In genomic region chr1:214552174-214552608, GRCh38 we compare ENCODE assay signal across 9 cellular contexts. TPM values are rescaled to one million over a fixed set of nuclear protein-coding genes. Genes with fewer than 3 reads are reported as not detected.
DNase-seq lines count a peak whose midpoint lies in the region; ATAC-seq and TF ChIP-seq lines count a peak whose summit lies in the region.
"Had no signal": no experiment of that assay in that cellular context is flagged by ENCODE, and none has a peak within 500 bp of the region (broad histone marks: within the 10 kb centered on the region; RNA-seq: fewer than 3 reads in every experiment).

No MANE protein-coding gene starts in this region.

- no peaks in the 10 kb centered on the region for H3K27me3 ChIP-seq in muscle layer of colon (ENCODE audit: control insufficient read depth in 1 of 2, insufficient read depth in 2 of 2, low read length in 2 of 2)

- no peak overlapping the region for H3K27ac Mint-ChIP-seq in activated T-cell treated with anti-CD3 and anti-CD28 coated beads, Interleukin-2, amount 50 U/mL, for 72 hours

- peak overlapping the region; percentile 90 for H3K9ac ChIP-seq in muscle layer of colon (ENCODE audit: low read length)

- POLR2A ChIA-PET in RWPE1 (lab: Yijun Ruan, JAX; ENCODE audit: low non-redundant PET) (interaction anchor here (0.9 kb wide), 1 partner anchor 130 kb away, joined by 4 read pairs; no protein-coding TSS in a partner anchor), GM10248 (lab: Yijun Ruan, JAX) (no interaction called here)

- H3K4me3 Mint-ChIP-seq in activated T-cell treated with anti-CD3 and anti-CD28 coated beads, Interleukin-2, amount 50 U/mL, for 72 hours, result peak overlapping the region; percentile 77 to 97

- no peak for ATAC-seq in activated T-cell treated with anti-CD3 and anti-CD28 coated beads, Interleukin-2, amount 50 U/mL, for 72 hours (replicated peaks in 1 of 2)

- H3K4me1 ChIP-seq in muscle layer of colon (ENCODE audit: insufficient read depth, low read length), result peaks cover 26% of the 10 kb centered on the region

- no peaks in the 10 kb centered on the region for H3K9me3 ChIP-seq in muscle layer of colon (ENCODE audit: low read length)
- H3K9me3 ChIP-seq: neutrophil had no signal

- no peak for TF ChIP-seq CTCF in RWPE1 (conservative IDR thresholded peaks at IDR 0.05; ENCODE audit: low read depth)
- no peak for TF ChIP-seq CTCF in epithelial cell of proximal tubule (conservative IDR thresholded peaks at IDR 0.05; ENCODE audit: low read depth, low read length)
- TF ChIP-seq CTCF in GM10248 (IDR thresholded peaks at IDR 0.05; ENCODE audit: control extremely low read depth, extremely low read depth, low read depth, missing control alignments), result no peak

- H3K9me3 Mint-ChIP-seq in activated T-cell treated with anti-CD3 and anti-CD28 coated beads, Interleukin-2, amount 50 U/mL, for 72 hours, result no peaks in the 10 kb centered on the region

- CTCF ChIA-PET in RWPE1 (lab: Yijun Ruan, JAX), result interaction anchor here (0.6 to 1.0 kb wide), 6 partner anchors 11 to 154 kb away, joined by 3 to 5 read pairs (median 4); no protein-coding TSS in a partner anchor
- CTCF ChIA-PET in GM10248 (lab: Yijun Ruan, JAX), result no interaction called here

- no peak for DNase-seq in activated T-cell treated with anti-CD3 and anti-CD28 coated beads, Interleukin-2, amount 50 U/mL, for 72 hours
- DNase-seq in activated T-cell treated with anti-CD3 and anti-CD28 coated beads, Interleukin-2, amount 50 U/mL, for 1 hour, result no peak
- peak; percentile 90 for DNase-seq in RWPE1 (ENCODE audit: low spot score)
- no peak for DNase-seq in epithelial cell of proximal tubule (ENCODE audit: low read depth)
- DNase-seq in stimulated activated CD4-positive, alpha-beta T cell treated with anti-CD3 and anti-CD28 coated beads, Interleukin-12 subunit alpha, Interleukin-12 subunit beta, amount 100 ng/mL, for 4 hours, result no peak
- no peak for DNase-seq in C1 segment of cervical spinal cord (lab: John Stamatoyannopoulos, UW)
- DNase-seq in GM10248 (ENCODE audit: extremely low spot score), result no peak

- no peaks in the 10 kb centered on the region for H3K36me3 ChIP-seq in muscle layer of colon (ENCODE audit: insufficient read depth, low read length)
- H3K36me3 ChIP-seq: neutrophil had no signal

- H3K4me1 Mint-ChIP-seq in activated T-cell treated with anti-CD3 and anti-CD28 coated beads, Interleukin-2, amount 50 U/mL, for 72 hours (ENCODE audit: low read depth), result peaks cover 7% of the 10 kb centered on the region

- peak overlapping the region; percentile 99 for H3K27ac ChIP-seq in RWPE1
- H3K27ac ChIP-seq in muscle layer of colon (ENCODE audit: low read depth, low read length), result peak overlapping the region; percentile 92
- H3K27ac ChIP-seq: neutrophil had no signal

- H3K36me3 Mint-ChIP-seq in activated T-cell treated with anti-CD3 and anti-CD28 coated beads, Interleukin-2, amount 50 U/mL, for 72 hours (ENCODE audit: insufficient read depth in 2 of 2), result peaks cover 0 to 2% of the 10 kb centered on the region in 2 donors

- peaks cover 81% of the 10 kb centered on the region for H3K27me3 Mint-ChIP-seq in activated T-cell treated with anti-CD3 and anti-CD28 coated beads, Interleukin-2, amount 50 U/mL, for 72 hours (ENCODE audit: low read depth)

- H3K4me3 ChIP-seq in epithelial cell of proximal tubule (ENCODE audit: low read depth, low read length), result peak overlapping the region; percentile 98
- H3K4me3 ChIP-seq in muscle layer of colon (ENCODE audit: low read depth in 1 of 2, low read length in 2 of 2), result peak overlapping the region; percentile 78 to 94

RNA-seq across cellular contexts. Expression of gene PTPN14, which starts 0.8 kb away (rescaled TPM):
- total RNA-seq in activated T-cell treated with anti-CD3 and anti-CD28 coated beads, Interleukin-2, amount 50 U/mL, for 72 hours, result 10 to 100 TPM; 13.5 to 23.5 TPM
- 24.6 and 39.4 TPM in 2 replicates for total RNA-seq in epithelial cell of proximal tubule

RNA-seq across cellular contexts. Expression of gene CENPF, which starts 50.8 kb away (rescaled TPM):
- 10 to 100 TPM; 87.2 to 96.3 TPM for total RNA-seq in activated T-cell treated with anti-CD3 and anti-CD28 coated beads, Interleukin-2, amount 50 U/mL, for 72 hours
- 67.0 and 80.5 TPM in 2 replicates for total RNA-seq in epithelial cell of proximal tubule
